1 cellular context compared by ENCODE assay signal in genomic region chr12:68364893-68365725, GRCh38.
TF ChIP-seq lines count a peak whose summit lies in the region.

No MANE protein-coding gene starts in this region.

TF ChIP-seq in WTC11, 78 proteins besides CTCF, POLR2A, EP300 and RAD21 (continued from another document):
- TF ChIP-seq, protein P1, sequence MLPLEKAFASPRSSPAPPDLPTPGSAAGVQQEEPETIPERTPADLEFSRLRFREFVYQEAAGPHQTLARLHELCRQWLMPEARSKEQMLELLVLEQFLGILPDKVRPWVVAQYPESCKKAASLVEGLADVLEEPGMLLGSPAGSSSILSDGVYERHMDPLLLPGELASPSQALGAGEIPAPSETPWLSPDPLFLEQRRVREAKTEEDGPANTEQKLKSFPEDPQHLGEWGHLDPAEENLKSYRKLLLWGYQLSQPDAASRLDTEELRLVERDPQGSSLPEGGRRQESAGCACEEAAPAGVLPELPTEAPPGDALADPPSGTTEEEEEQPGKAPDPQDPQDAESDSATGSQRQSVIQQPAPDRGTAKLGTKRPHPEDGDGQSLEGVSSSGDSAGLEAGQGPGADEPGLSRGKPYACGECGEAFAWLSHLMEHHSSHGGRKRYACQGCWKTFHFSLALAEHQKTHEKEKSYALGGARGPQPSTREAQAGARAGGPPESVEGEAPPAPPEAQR (CRISPR knock-in tag; IDR thresholded peaks at IDR 0.05) = 0 out of 2 replicates have a peak, but pooled peaks have one; percentile 9
- TF ChIP-seq ZBTB21 (CRISPR knock-in tag; IDR thresholded peaks at IDR 0.05; ENCODE audit: borderline replicate concordance) = no peak
- 0 out of 2 replicates have a peak, but pooled peaks have one; percentile 35 for TF ChIP-seq SMAD3 (CRISPR knock-in tag; IDR thresholded peaks at IDR 0.05; ENCODE audit: borderline replicate concordance)
- TF ChIP-seq KAT7 (CRISPR knock-in tag; IDR thresholded peaks at IDR 0.05; ENCODE audit: borderline replicate concordance) = no peak
- TF ChIP-seq, protein P2, sequence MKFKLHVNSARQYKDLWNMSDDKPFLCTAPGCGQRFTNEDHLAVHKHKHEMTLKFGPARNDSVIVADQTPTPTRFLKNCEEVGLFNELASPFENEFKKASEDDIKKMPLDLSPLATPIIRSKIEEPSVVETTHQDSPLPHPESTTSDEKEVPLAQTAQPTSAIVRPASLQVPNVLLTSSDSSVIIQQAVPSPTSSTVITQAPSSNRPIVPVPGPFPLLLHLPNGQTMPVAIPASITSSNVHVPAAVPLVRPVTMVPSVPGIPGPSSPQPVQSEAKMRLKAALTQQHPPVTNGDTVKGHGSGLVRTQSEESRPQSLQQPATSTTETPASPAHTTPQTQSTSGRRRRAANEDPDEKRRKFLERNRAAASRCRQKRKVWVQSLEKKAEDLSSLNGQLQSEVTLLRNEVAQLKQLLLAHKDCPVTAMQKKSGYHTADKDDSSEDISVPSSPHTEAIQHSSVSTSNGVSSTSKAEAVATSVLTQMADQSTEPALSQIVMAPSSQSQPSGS (CRISPR knock-in tag; IDR thresholded peaks at IDR 0.05; ENCODE audit: borderline replicate concordance, low read depth) = no peak
- peak; percentile 80 for TF ChIP-seq MAX (CRISPR knock-in tag; IDR thresholded peaks at IDR 0.05)
- TF ChIP-seq ESRRA (CRISPR knock-in tag; IDR thresholded peaks at IDR 0.05; ENCODE audit: borderline replicate concordance) = 0 out of 2 replicates have a peak, but pooled peaks have one; percentile 31
- TF ChIP-seq ZBTB43 (CRISPR knock-in tag; IDR thresholded peaks at IDR 0.05) = no peak
TF ChIP-seq in WTC11: peak in this region for 13.
